Comparison of ENCODE assay signal across 1 cellular context in genomic region chr1:185305419-185305818, GRCh38.
TF ChIP-seq lines count a peak whose summit lies in the region.

No MANE protein-coding gene starts in this region.

TF ChIP-seq in liver, 16 proteins besides CTCF, POLR2A, EP300 and RAD21:
- no peak for TF ChIP-seq MAX (IDR thresholded peaks at IDR 0.05)
- no peak for TF ChIP-seq HNF4G (IDR thresholded peaks at IDR 0.05)
- TF ChIP-seq FOXA1 (IDR thresholded peaks at IDR 0.05), result peak; percentile 58
- peak; percentile 68 for TF ChIP-seq FOXA2 (IDR thresholded peaks at IDR 0.05)
- peak; percentile 80 to 81 for TF ChIP-seq RXRA (IDR thresholded peaks at IDR 0.05)
- no peak for TF ChIP-seq SP1 (IDR thresholded peaks at IDR 0.05)
- TF ChIP-seq HNF4A (conservative IDR thresholded peaks at IDR 0.05), result peak; percentile 28 to 61
- TF ChIP-seq NR2F2 (IDR thresholded peaks at IDR 0.05), result no peak
- TF ChIP-seq YY1 (IDR thresholded peaks at IDR 0.05), result no peak
- TF ChIP-seq EGR1 (IDR thresholded peaks at IDR 0.05; ENCODE audit: low read depth in 2 of 2), result no peak
- TF ChIP-seq TAF1 (conservative IDR thresholded peaks at IDR 0.05), result no peak
- TF ChIP-seq JUND (IDR thresholded peaks at IDR 0.05), result no peak
- TF ChIP-seq REST (IDR thresholded peaks at IDR 0.05), result no peak
